ENCODE assay signal across 8 cellular contexts in genomic region chr13:31951215-31951678, GRCh38.
DNase-seq lines count a peak whose midpoint lies in the region; ATAC-seq and TF ChIP-seq lines count a peak whose summit lies in the region.

No MANE protein-coding gene starts in this region.

- 58% methylated on average over 3 of the region's 3 CpGs for WGBS in mesenchymal stem cell

- no peaks in the 10 kb centered on the region for H4K20me1 ChIP-seq in Karpas-422 (ENCODE audit: insufficient read depth, low read depth, low read length)

- H3K4me3 ChIP-seq in mesenchymal stem cell (ENCODE audit: insufficient read depth in 1 of 2, low read depth in 1 of 2, low read length in 2 of 2) (no peak overlapping the region), Karpas-422 (ENCODE audit: low read length) (no peak overlapping the region)

- H3K9me3 ChIP-seq in mesenchymal stem cell (ENCODE audit: control insufficient read depth, low read length) (no peaks in the 10 kb centered on the region), Karpas-422 (ENCODE audit: low read length) (no peaks in the 10 kb centered on the region)

- no peak overlapping the region for H3K4ac ChIP-seq in mesenchymal stem cell (ENCODE audit: low read depth in 1 of 2, low read length in 2 of 2)

- no peaks in the 10 kb centered on the region for H3K27me3 ChIP-seq in mesenchymal stem cell (ENCODE audit: control insufficient read depth in 1 of 2, insufficient read depth in 1 of 2, low read length in 2 of 2)
- no peaks in the 10 kb centered on the region for H3K27me3 ChIP-seq in Karpas-422 (ENCODE audit: low read length)

- POLR2A ChIA-PET in activated CD4-positive, alpha-beta memory T cell treated with anti-CD3 and anti-CD28 coated beads, Interleukin-2, amount 10 ng/mL, durations not matched to agents 7 days and 5 days (lab: Charles Lee): no interaction called here

- H3K79me2 ChIP-seq in Karpas-422 (ENCODE audit: low read length): no peaks in the 10 kb centered on the region

- ATAC-seq in GM21360 (IDR thresholded peaks at IDR 0.05; ENCODE audit: unreplicated experiment) (peak; percentile 92), HG03460 (IDR thresholded peaks at IDR 0.05; ENCODE audit: unreplicated experiment) (peak; percentile 91)

- no peak overlapping the region for H2BK12ac ChIP-seq in mesenchymal stem cell (ENCODE audit: low read length in 2 of 2)

- H2BK120ac ChIP-seq in mesenchymal stem cell (ENCODE audit: low read depth, low read length): no peak overlapping the region

- H3K9me3 Mint-ChIP-seq in activated CD4-positive, alpha-beta memory T cell treated with anti-CD3 and anti-CD28 coated beads, Interleukin-2, amount 10 ng/mL, durations not matched to agents 7 days and 5 days: no peaks in the 10 kb centered on the region
- H3K9me3 Mint-ChIP-seq in mesothelial cell of epicardium: no peaks in the 10 kb centered on the region

- DNase-seq in GM10266 (ENCODE audit: extremely low spot score): peak; percentile 81
- DNase-seq in activated CD4-positive, alpha-beta memory T cell treated with anti-CD3 and anti-CD28 coated beads, Interleukin-2, amount 10 ng/mL, durations not matched to agents 7 days and 5 days: peak; percentile 50
- DNase-seq in mesenchymal stem cell: peak; percentile 82
- no peak for DNase-seq in NCI-H526 treated with DMSO at 0.1 percent for 48 hours (lab: John Stamatoyannopoulos, UW)
- DNase-seq in Karpas-422: no peak
- DNase-seq in mesothelial cell of epicardium (ENCODE audit: low spot score in 2 of 2, unreplicated experiment in 2 of 2): no peak

- H3K36me3 ChIP-seq in mesenchymal stem cell (ENCODE audit: control insufficient read depth in 1 of 2, insufficient read depth in 2 of 2, low read depth in 1 of 2, low read length in 2 of 2) (peaks cover 0 to 3% of the 10 kb centered on the region in 2 experiments), Karpas-422 (ENCODE audit: insufficient read depth, low read length) (no peaks in the 10 kb centered on the region)

- H3K4me2 ChIP-seq in mesenchymal stem cell (ENCODE audit: low read length, poor library complexity, severe bottlenecking): no peak overlapping the region
- H3K4me2 ChIP-seq in Karpas-422 (ENCODE audit: low read depth, low read length, poor library complexity, severe bottlenecking): no peak overlapping the region

- H3K9me2 ChIP-seq in Karpas-422 (replicated peaks; ENCODE audit: insufficient read depth, low read length): no peaks in the 10 kb centered on the region

- no peak overlapping the region for H3K9ac ChIP-seq in mesenchymal stem cell (ENCODE audit: low read length)
- no peak overlapping the region for H3K9ac ChIP-seq in Karpas-422 (ENCODE audit: low read length)

- H2AFZ ChIP-seq in mesenchymal stem cell (ENCODE audit: low read depth, low read length): no peak overlapping the region
- no peak overlapping the region for H2AFZ ChIP-seq in Karpas-422 (ENCODE audit: low read length)

- H3K79me1 ChIP-seq in mesenchymal stem cell (replicated peaks; ENCODE audit: low read length, poor library complexity, severe bottlenecking): no peaks in the 10 kb centered on the region

- H3K27ac ChIP-seq in mesenchymal stem cell (ENCODE audit: low read length, poor library complexity, severe bottlenecking): no peak overlapping the region
- no peak overlapping the region for H3K27ac ChIP-seq in Karpas-422 (ENCODE audit: low read length)

- no peak overlapping the region for H2BK5ac ChIP-seq in mesenchymal stem cell (ENCODE audit: low read depth, low read length, poor library complexity, severe bottlenecking)

- peak overlapping the region; percentile 32 for H4K8ac ChIP-seq in mesenchymal stem cell (ENCODE audit: low read length)

- H2BK15ac ChIP-seq in mesenchymal stem cell (ENCODE audit: low read depth, poor library complexity, severe bottlenecking): no peak overlapping the region

- H3K4me1 Mint-ChIP-seq in activated CD4-positive, alpha-beta memory T cell treated with anti-CD3 and anti-CD28 coated beads, Interleukin-2, amount 10 ng/mL, durations not matched to agents 7 days and 5 days: peaks cover 13% of the 10 kb centered on the region
- H3K4me1 Mint-ChIP-seq in mesothelial cell of epicardium: peaks cover 13% of the 10 kb centered on the region

- H3K14ac ChIP-seq in mesenchymal stem cell (ENCODE audit: low read length in 2 of 2): no peak overlapping the region

- H3K23ac ChIP-seq in mesenchymal stem cell (ENCODE audit: low read length in 2 of 2): no peak overlapping the region

- H3K36me3 Mint-ChIP-seq in activated CD4-positive, alpha-beta memory T cell treated with anti-CD3 and anti-CD28 coated beads, Interleukin-2, amount 10 ng/mL, durations not matched to agents 7 days and 5 days (ENCODE audit: low read depth): peaks cover 15% of the 10 kb centered on the region
- no peaks in the 10 kb centered on the region for H3K36me3 Mint-ChIP-seq in mesothelial cell of epicardium

- peak overlapping the region in 1 of 2 experiments; percentile 46 for H3K18ac ChIP-seq in mesenchymal stem cell (ENCODE audit: low read depth in 1 of 2, low read length in 2 of 2)

- H4K91ac ChIP-seq in mesenchymal stem cell (ENCODE audit: low read length): no peak overlapping the region

- H2AK5ac ChIP-seq in mesenchymal stem cell (ENCODE audit: low read length, severe bottlenecking): peak overlapping the region; percentile 1

- CTCF ChIA-PET in activated CD4-positive, alpha-beta memory T cell treated with anti-CD3 and anti-CD28 coated beads, Interleukin-2, amount 10 ng/mL, durations not matched to agents 7 days and 5 days (lab: Charles Lee): interaction anchor here (2.0 kb wide), 1 partner anchor 41 kb away, joined by 5 read pairs; no protein-coding TSS in a partner anchor

- TF ChIP-seq CTCF in GM10266 (IDR thresholded peaks at IDR 0.05; ENCODE audit: control insufficient read depth, insufficient read depth, low read depth, missing control alignments) (no peak), mesothelial cell of epicardium (IDR thresholded peaks at IDR 0.05; ENCODE audit: unreplicated experiment) (no peak)

- peak overlapping the region; percentile 77 for H3K27ac Mint-ChIP-seq in activated CD4-positive, alpha-beta memory T cell treated with anti-CD3 and anti-CD28 coated beads, Interleukin-2, amount 10 ng/mL, durations not matched to agents 7 days and 5 days
- no peak overlapping the region for H3K27ac Mint-ChIP-seq in mesothelial cell of epicardium

- H3K4me1 ChIP-seq in mesenchymal stem cell (ENCODE audit: control insufficient read depth, insufficient read depth, low read depth, low read length) (peaks cover 8% of the 10 kb centered on the region), Karpas-422 (ENCODE audit: low read length) (no peaks in the 10 kb centered on the region)

- no peak overlapping the region for H3K4me3 Mint-ChIP-seq in activated CD4-positive, alpha-beta memory T cell treated with anti-CD3 and anti-CD28 coated beads, Interleukin-2, amount 10 ng/mL, durations not matched to agents 7 days and 5 days
- no peak overlapping the region for H3K4me3 Mint-ChIP-seq in mesothelial cell of epicardium

- H3K27me3 Mint-ChIP-seq in activated CD4-positive, alpha-beta memory T cell treated with anti-CD3 and anti-CD28 coated beads, Interleukin-2, amount 10 ng/mL, durations not matched to agents 7 days and 5 days: no peaks in the 10 kb centered on the region
- no peaks in the 10 kb centered on the region for H3K27me3 Mint-ChIP-seq in mesothelial cell of epicardium (ENCODE audit: low read depth)

Comparison
In these comparisons a context has a peak if more than half of its experiments do, and no peak if none do; other contexts are left out.
1. DNase-seq: peak in GM10266 (single experiment), activated CD4-positive, alpha-beta memory T cell treated with anti-CD3 and anti-CD28 coated beads, Interleukin-2, amount 10 ng/mL, durations not matched to agents 7 days and 5 days (single experiment) and mesenchymal stem cell (single experiment); none in NCI-H526 treated with DMSO at 0.1 percent for 48 hours (single experiment), Karpas-422 (single experiment) and mesothelial cell of epicardium (0 of 2).